ENCODE assay signal across 12 cellular contexts in the genomic region with DNA sequence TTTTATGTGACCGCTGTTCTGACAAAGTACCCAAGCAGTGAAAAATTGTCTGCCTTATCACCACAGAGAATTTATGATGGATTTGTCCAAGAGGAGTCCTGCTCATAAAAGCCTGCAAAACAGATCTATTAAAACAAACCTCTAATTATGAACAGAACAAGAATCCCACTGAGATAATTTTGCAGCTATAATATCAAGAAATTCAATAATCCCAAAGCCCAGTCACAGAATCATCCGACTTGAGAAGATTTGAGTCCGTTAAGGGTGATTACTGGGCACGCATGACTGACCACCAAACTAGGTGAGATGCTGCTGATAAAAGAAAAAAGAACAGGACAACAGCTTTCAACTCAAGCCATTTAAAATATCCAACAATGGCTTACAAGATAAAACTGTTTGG.
"Had no signal": no experiment of that assay in that cellular context is flagged by ENCODE, and none has a peak within 500 bp of the region (broad histone marks: within the 10 kb centered on the region; RNA-seq: fewer than 3 reads in every experiment).

No MANE protein-coding gene starts in this region.

- H3K27me3 ChIP-seq: ascending aorta, gastroesophageal sphincter, pancreas had no signal

- H3K4me3 ChIP-seq: ascending aorta, gastroesophageal sphincter, pancreas had no signal

- H3K4me1 ChIP-seq: ascending aorta had no signal

- H3K36me3 Mint-ChIP-seq: activated naive CD4-positive, alpha-beta T cell treated with anti-CD3 and anti-CD28 coated beads, Interleukin-2, amount 10 ng/mL, durations not matched to agents 7 days and 5 days; naive B cell; stimulated activated memory B cell treated with anti-CD40 and anti-IgM and Interleukin-4, amounts not matched to agents 10 μg/mL and 1 μg/mL and 100 μg/mL, for 72 hours; WTC11 had no signal

- H3K27ac Mint-ChIP-seq: activated CD4-positive, alpha-beta memory T cell treated with anti-CD3 and anti-CD28 coated beads, Interleukin-2, amount 10 ng/mL, durations not matched to agents 7 days and 5 days; activated naive CD4-positive, alpha-beta T cell treated with anti-CD3 and anti-CD28 coated beads, Interleukin-2, amount 10 ng/mL, durations not matched to agents 7 days and 5 days; activated T-cell treated with anti-CD3 and anti-CD28 coated beads, Interleukin-2, amount 50 U/mL, for 24 hours; naive B cell; stimulated activated memory B cell treated with anti-CD40 and anti-IgM and Interleukin-4, amounts not matched to agents 10 μg/mL and 1 μg/mL and 100 μg/mL, for 72 hours; WTC11 had no signal

- H3K27ac ChIP-seq: ascending aorta, pancreas had no signal

- H3K4me1 Mint-ChIP-seq: activated CD4-positive, alpha-beta memory T cell treated with anti-CD3 and anti-CD28 coated beads, Interleukin-2, amount 10 ng/mL, durations not matched to agents 7 days and 5 days; activated naive CD4-positive, alpha-beta T cell treated with anti-CD3 and anti-CD28 coated beads, Interleukin-2, amount 10 ng/mL, durations not matched to agents 7 days and 5 days; naive B cell; stimulated activated memory B cell treated with anti-CD40 and anti-IgM and Interleukin-4, amounts not matched to agents 10 μg/mL and 1 μg/mL and 100 μg/mL, for 72 hours had no signal

- H3K9me3 Mint-ChIP-seq: activated CD4-positive, alpha-beta memory T cell treated with anti-CD3 and anti-CD28 coated beads, Interleukin-2, amount 10 ng/mL, durations not matched to agents 7 days and 5 days; activated naive CD4-positive, alpha-beta T cell treated with anti-CD3 and anti-CD28 coated beads, Interleukin-2, amount 10 ng/mL, durations not matched to agents 7 days and 5 days; stimulated activated memory B cell treated with anti-CD40 and anti-IgM and Interleukin-4, amounts not matched to agents 10 μg/mL and 1 μg/mL and 100 μg/mL, for 72 hours had no signal

- H3K27me3 Mint-ChIP-seq: activated CD4-positive, alpha-beta memory T cell treated with anti-CD3 and anti-CD28 coated beads, Interleukin-2, amount 10 ng/mL, durations not matched to agents 7 days and 5 days; activated naive CD4-positive, alpha-beta T cell treated with anti-CD3 and anti-CD28 coated beads, Interleukin-2, amount 10 ng/mL, durations not matched to agents 7 days and 5 days; stimulated activated memory B cell treated with anti-CD40 and anti-IgM and Interleukin-4, amounts not matched to agents 10 μg/mL and 1 μg/mL and 100 μg/mL, for 72 hours had no signal

- H3K4me3 Mint-ChIP-seq: activated CD4-positive, alpha-beta memory T cell treated with anti-CD3 and anti-CD28 coated beads, Interleukin-2, amount 10 ng/mL, durations not matched to agents 7 days and 5 days; activated naive CD4-positive, alpha-beta T cell treated with anti-CD3 and anti-CD28 coated beads, Interleukin-2, amount 10 ng/mL, durations not matched to agents 7 days and 5 days; activated T-cell treated with anti-CD3 and anti-CD28 coated beads, Interleukin-2, amount 50 U/mL, for 24 hours; naive B cell; stimulated activated memory B cell treated with anti-CD40 and anti-IgM and Interleukin-4, amounts not matched to agents 10 μg/mL and 1 μg/mL and 100 μg/mL, for 72 hours; WTC11 had no signal

- H3K9me3 ChIP-seq: ascending aorta, gastroesophageal sphincter, pancreas had no signal

- H3K36me3 ChIP-seq: ascending aorta, gastroesophageal sphincter, pancreas had no signal

- ATAC-seq: gastroesophageal sphincter; pancreas; stimulated activated memory B cell treated with anti-CD40 and anti-IgM and Interleukin-4, amounts not matched to agents 10 μg/mL and 1 μg/mL and 100 μg/mL, for 72 hours had no signal

- DNase-seq: activated CD4-positive, alpha-beta memory T cell treated with anti-CD3 and anti-CD28 coated beads, Interleukin-2, amount 10 ng/mL, durations not matched to agents 7 days and 5 days; activated CD4-positive, alpha-beta T cell treated with anti-CD3 and anti-CD28 coated beads for 4 hours; activated naive CD4-positive, alpha-beta T cell treated with anti-CD3 and anti-CD28 coated beads, Interleukin-2, amount 10 ng/mL, durations not matched to agents 7 days and 5 days; activated T-cell treated with anti-CD3 and anti-CD28 coated beads, Interleukin-2, amount 50 U/mL, for 24 hours; dermis blood vessel endothelial cell; naive B cell; pancreas; stimulated activated CD4-positive, alpha-beta T cell treated with anti-CD3 and anti-CD28 coated beads, Interleukin-2, amount 100 ng/mL, for 48 hours had no signal
